Comparison of ENCODE assay signal across 19 cellular contexts in genomic region chr14:28596336-28596735, GRCh38.
DNase-seq lines count a peak whose midpoint lies in the region; ATAC-seq and TF ChIP-seq lines count a peak whose summit lies in the region.
"Had no signal": no experiment of that assay in that cellular context is flagged by ENCODE, and none has a peak within 500 bp of the region (broad histone marks: within the 10 kb centered on the region; RNA-seq: fewer than 3 reads in every experiment).

No MANE protein-coding gene starts in this region.

- ATAC-seq in omental fat pad (ENCODE audit: low FRiP score) = no peak
- ATAC-seq: activated naive CD8-positive, alpha-beta T cell treated with anti-CD3 and anti-CD28 coated beads, Interleukin-2, amount 50 U/mL, for 24 hours had no signal

- H3K4me3 Mint-ChIP-seq in nephron = no peak overlapping the region
- no peak overlapping the region for H3K4me3 Mint-ChIP-seq in activated naive CD4-positive, alpha-beta T cell treated with anti-CD3 and anti-CD28 coated beads for 36 hours
- H3K4me3 Mint-ChIP-seq: activated naive CD8-positive, alpha-beta T cell treated with anti-CD3 and anti-CD28 coated beads, Interleukin-2, amount 50 U/mL, for 24 hours; B cell had no signal

- peaks cover 18% of the 10 kb centered on the region for H3K4me1 Mint-ChIP-seq in nephron
- H3K4me1 Mint-ChIP-seq in activated naive CD4-positive, alpha-beta T cell treated with anti-CD3 and anti-CD28 coated beads for 36 hours (ENCODE audit: low read depth) = no peaks in the 10 kb centered on the region
- H3K4me1 Mint-ChIP-seq: activated naive CD8-positive, alpha-beta T cell treated with anti-CD3 and anti-CD28 coated beads, Interleukin-2, amount 50 U/mL, for 24 hours; B cell had no signal

- no peaks in the 10 kb centered on the region for H3K27me3 Mint-ChIP-seq in nephron (ENCODE audit: low read depth)
- H3K27me3 Mint-ChIP-seq in activated naive CD4-positive, alpha-beta T cell treated with anti-CD3 and anti-CD28 coated beads for 36 hours (ENCODE audit: low read depth) = no peaks in the 10 kb centered on the region
- H3K27me3 Mint-ChIP-seq: activated naive CD8-positive, alpha-beta T cell treated with anti-CD3 and anti-CD28 coated beads, Interleukin-2, amount 50 U/mL, for 24 hours; B cell had no signal

- H3K36me3 Mint-ChIP-seq in nephron (ENCODE audit: low read depth) = no peaks in the 10 kb centered on the region
- no peaks in the 10 kb centered on the region for H3K36me3 Mint-ChIP-seq in activated naive CD4-positive, alpha-beta T cell treated with anti-CD3 and anti-CD28 coated beads for 36 hours (ENCODE audit: low read depth)

- CTCF ChIA-PET in GM10248 (lab: Yijun Ruan, JAX) = no interaction called here
- CTCF ChIA-PET in activated naive CD4-positive, alpha-beta T cell treated with anti-CD3 and anti-CD28 coated beads for 36 hours (lab: Charles Lee) = no interaction called here

- H3K4me3 ChIP-seq in choroid plexus epithelial cell (ENCODE audit: low read depth, low read length) = no peak overlapping the region
- H3K4me3 ChIP-seq: coronary artery, PC-9, testis had no signal

- DNase-seq in ELR (ENCODE audit: low read depth) (peak; percentile 38), NCI-H69 (lab: John Stamatoyannopoulos, UW) (peak; percentile 13), choroid plexus epithelial cell (ENCODE audit: low read depth) (peak; percentile 76), omental fat pad (ENCODE audit: low spot score) (no peak), GM10248 (ENCODE audit: extremely low spot score) (no peak)
- DNase-seq in activated naive CD4-positive, alpha-beta T cell treated with anti-CD3 and anti-CD28 coated beads for 36 hours = no peak
- DNase-seq: activated CD4-positive, alpha-beta T cell treated with anti-CD3 and anti-CD28 coated beads, Interleukin-2, amount 50 U/mL, for 48 hours; activated naive CD8-positive, alpha-beta T cell treated with anti-CD3 and anti-CD28 coated beads, Interleukin-2, amount 50 U/mL, for 24 hours; erythroblast; H7; NCI-H2029; occipital lobe; PC-9; stimulated activated CD4-positive, alpha-beta T cell treated with anti-CD3 and anti-CD28 coated beads, Interleukin-4, amount 100 ng/mL, for 24 hours; stimulated activated CD8-positive, alpha-beta memory T cell treated with anti-CD3 and anti-CD28 coated beads, Interleukin-4, amount 100 ng/mL, for 48 hours; testis had no signal

- H3K9me3 Mint-ChIP-seq in nephron = no peaks in the 10 kb centered on the region
- H3K9me3 Mint-ChIP-seq in activated naive CD4-positive, alpha-beta T cell treated with anti-CD3 and anti-CD28 coated beads for 36 hours = peaks cover 10% of the 10 kb centered on the region
- H3K9me3 Mint-ChIP-seq: activated naive CD8-positive, alpha-beta T cell treated with anti-CD3 and anti-CD28 coated beads, Interleukin-2, amount 50 U/mL, for 24 hours had no signal

- intact Hi-C loops in activated naive CD4-positive, alpha-beta T cell treated with anti-CD3 and anti-CD28 coated beads for 36 hours (cut with micrococcal nuclease) = no loop called here

- no peak for TF ChIP-seq CTCF in choroid plexus epithelial cell (conservative IDR thresholded peaks at IDR 0.05; ENCODE audit: low read depth, low read length)
- no peak for TF ChIP-seq CTCF in nephron (IDR thresholded peaks at IDR 0.05; ENCODE audit: unreplicated experiment in 3 of 3)
- no peak for TF ChIP-seq CTCF in omental fat pad (IDR thresholded peaks at IDR 0.05)
- TF ChIP-seq CTCF in GM10248 (IDR thresholded peaks at IDR 0.05; ENCODE audit: control extremely low read depth, extremely low read depth, low read depth, missing control alignments) = no peak

- POLR2A ChIA-PET in GM10248 (lab: Yijun Ruan, JAX) = no interaction called here

- peak overlapping the region; percentile 12 to 53 (median 52) for H3K27ac Mint-ChIP-seq in nephron
- H3K27ac Mint-ChIP-seq in activated naive CD4-positive, alpha-beta T cell treated with anti-CD3 and anti-CD28 coated beads for 36 hours = no peak overlapping the region
- H3K27ac Mint-ChIP-seq: activated naive CD8-positive, alpha-beta T cell treated with anti-CD3 and anti-CD28 coated beads, Interleukin-2, amount 50 U/mL, for 24 hours; B cell had no signal

Comparison
In these comparisons a context has a peak if more than half of its experiments do, and no peak if none do; other contexts are left out.
1. DNase-seq: peak in ELR (single experiment), NCI-H69 (single experiment) and choroid plexus epithelial cell (single experiment); none in omental fat pad (single experiment), GM10248 (single experiment) and activated naive CD4-positive, alpha-beta T cell treated with anti-CD3 and anti-CD28 coated beads for 36 hours (single experiment).